Comparison of ENCODE assay signal across 8 cellular contexts in genomic region chr10:6163364-6164270, GRCh38. TPM values are rescaled to one million over a fixed set of nuclear protein-coding genes. Genes with fewer than 3 reads are reported as not detected.
DNase-seq lines count a peak whose midpoint lies in the region; ATAC-seq and TF ChIP-seq lines count a peak whose summit lies in the region.

No MANE protein-coding gene starts in this region.

- peak; percentile 36 for DNase-seq in BJ (ENCODE audit: low read depth)
- peak; percentile 20 for DNase-seq in NK-92 (lab: John Stamatoyannopoulos, UW; ENCODE audit: unreplicated experiment)
- DNase-seq in activated CD8-positive, alpha-beta memory T cell treated with anti-CD3 and anti-CD28 coated beads for 24 hours: peak; percentile 95
- DNase-seq in effector memory CD8-positive, alpha-beta T cell: peak; percentile 84 to 91 (median 88)
- DNase-seq in mesothelial cell of epicardium (ENCODE audit: low spot score in 2 of 2, unreplicated experiment in 2 of 2): peak; percentile 77 to 87
- peak; percentile 92 for DNase-seq in stimulated activated CD8-positive, alpha-beta memory T cell treated with anti-CD3 and anti-CD28 coated beads, Interleukin-15, amount 100 ng/mL, for 24 hours (ENCODE audit: low read depth)

- H3K9me3 Mint-ChIP-seq in effector memory CD8-positive, alpha-beta T cell: no peaks in the 10 kb centered on the region
- no peaks in the 10 kb centered on the region for H3K9me3 Mint-ChIP-seq in mesothelial cell of epicardium

- peak; percentile 54 for ATAC-seq in HG03378 (IDR thresholded peaks at IDR 0.05; ENCODE audit: unreplicated experiment)
- peak; percentile 91 for ATAC-seq in effector memory CD8-positive, alpha-beta T cell (replicated peaks)

- H3K27me3 Mint-ChIP-seq in effector memory CD8-positive, alpha-beta T cell: no peaks in the 10 kb centered on the region
- H3K27me3 Mint-ChIP-seq in mesothelial cell of epicardium (ENCODE audit: low read depth): no peaks in the 10 kb centered on the region

- H3K27me3 ChIP-seq in BJ (ENCODE audit: control insufficient read depth, insufficient read depth, low read length): no peaks in the 10 kb centered on the region

- H3K27ac Mint-ChIP-seq in effector memory CD8-positive, alpha-beta T cell: peak overlapping the region; percentile 97
- peak overlapping the region; percentile 97 for H3K27ac Mint-ChIP-seq in mesothelial cell of epicardium

- CTCF ChIA-PET in BJ (lab: Yijun Ruan, JAX): interaction anchor here (0.7 to 1.4 kb wide), 6 partner anchors 10 to 606 kb away, joined by 3 to 5 read pairs (median 3); partner anchors contain the start of gene PFKFB3

- peak overlapping the region; percentile 83 to 93 for H3K4me3 Mint-ChIP-seq in effector memory CD8-positive, alpha-beta T cell
- H3K4me3 Mint-ChIP-seq in mesothelial cell of epicardium: peak overlapping the region; percentile 72

- TF ChIP-seq CTCF in BJ (IDR thresholded peaks at IDR 0.05; ENCODE audit: insufficient read depth, low read depth, low read length) (no peak), mesothelial cell of epicardium (IDR thresholded peaks at IDR 0.05; ENCODE audit: unreplicated experiment) (no peak)

- H3K4me3 ChIP-seq in BJ (ENCODE audit: low read depth, low read length): peak overlapping the region; percentile 81

- peaks cover 25 to 40% of the 10 kb centered on the region in 2 donors for H3K4me1 Mint-ChIP-seq in effector memory CD8-positive, alpha-beta T cell (ENCODE audit: low read depth in 2 of 2)
- H3K4me1 Mint-ChIP-seq in mesothelial cell of epicardium: peaks cover 43% of the 10 kb centered on the region

- peaks cover 5% of the 10 kb centered on the region for H3K36me3 ChIP-seq in BJ (ENCODE audit: control insufficient read depth, insufficient read depth, low read length)

- POLR2A ChIA-PET in BJ (lab: Charles Lee): no interaction called here

- TF ChIP-seq POLR2A in GM19193 (IDR thresholded peaks at IDR 0.05; ENCODE audit: extremely low read depth, insufficient read depth, insufficient read length): peak; percentile 92

- H3K36me3 Mint-ChIP-seq in effector memory CD8-positive, alpha-beta T cell (ENCODE audit: insufficient read depth): peaks cover 27% of the 10 kb centered on the region
- H3K36me3 Mint-ChIP-seq in mesothelial cell of epicardium: peaks cover 6% of the 10 kb centered on the region

RNA-seq across cellular contexts. Expression of gene PFKFB3, which starts 39.1 kb away (rescaled TPM):
- 15.6 and 30.7 TPM in 2 replicates for polyA plus RNA-seq in BJ (2011; rRNA removed)
- polyA minus RNA-seq in BJ (2011; rRNA and poly(A)+ RNA removed): 14.9 and 17.9 TPM in 2 replicates
- total RNA-seq in mesothelial cell of epicardium: 51.0 to 55.0 TPM (median 51.5 TPM) in 3 replicates

Comparison
In these comparisons a context has a peak if more than half of its experiments do, and no peak if none do; other contexts are left out.
1. Peak in every context shown above with its lines: DNase-seq, ATAC-seq and H3K4me3 ChIP-seq.
2. DNase-seq: peak in every context shown above with its lines; median percentile 95 in activated CD8-positive, alpha-beta memory T cell treated with anti-CD3 and anti-CD28 coated beads for 24 hours; 92 in stimulated activated CD8-positive, alpha-beta memory T cell treated with anti-CD3 and anti-CD28 coated beads, Interleukin-15, amount 100 ng/mL, for 24 hours; 88 in effector memory CD8-positive, alpha-beta T cell; 82 in mesothelial cell of epicardium; 36 in BJ; 20 in NK-92.